8 cellular contexts compared by ENCODE assay signal in the genomic region with DNA sequence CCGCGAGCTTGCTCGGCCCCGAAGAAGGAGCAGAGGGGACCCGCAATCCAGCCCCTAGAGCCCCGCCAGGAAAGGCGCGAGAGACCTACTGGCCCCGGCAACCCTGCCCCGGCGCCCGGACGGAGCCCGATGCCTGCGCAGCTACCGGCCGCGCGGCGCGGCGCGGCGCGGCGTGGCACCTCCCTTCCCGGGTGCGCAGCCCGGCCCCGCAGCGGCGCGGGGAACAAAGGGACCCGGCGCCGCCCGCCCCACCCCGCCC. TPM values are rescaled to one million over a fixed set of nuclear protein-coding genes. Genes with fewer than 3 reads are reported as not detected.
DNase-seq lines count a peak whose midpoint lies in the region; ATAC-seq, FAIRE-seq and TF ChIP-seq lines count a peak whose summit lies in the region.

No MANE protein-coding gene starts in this region.

- H3K4me3 ChIP-seq in cardiac fibroblast (replicated peaks in 1 of 2; ENCODE audit: low read depth in 2 of 2, low read length in 2 of 2) = peak overlapping the region; percentile 68 to 79
- peak overlapping the region; percentile 96 for H3K4me3 ChIP-seq in mesendoderm (ENCODE audit: low read length)
- peak overlapping the region; percentile 64 to 81 for H3K4me3 ChIP-seq in aorta (ENCODE audit: low read length in 2 of 2)

- H2BK120ac ChIP-seq in mesendoderm (ENCODE audit: low read depth, low read length) = peak overlapping the region; percentile 48

- H3K9ac ChIP-seq in mesendoderm (ENCODE audit: low read length) = peak overlapping the region; percentile 95

- ATAC-seq in activated naive CD8-positive, alpha-beta T cell treated with anti-CD3 and anti-CD28 coated beads, Interleukin-2, amount 50 U/mL, for 24 hours = no peak
- ATAC-seq in aorta (ENCODE audit: low FRiP score) = peak; percentile 24
- ATAC-seq in GM18868 (IDR thresholded peaks at IDR 0.05; ENCODE audit: unreplicated experiment) = no peak
- ATAC-seq in GM21390 (IDR thresholded peaks at IDR 0.05; ENCODE audit: unreplicated experiment) = no peak

- no CpG with 5 or more reads among the region's 38 CpGs for WGBS in mesendoderm (ENCODE audit: extremely low coverage, insufficient coverage, low lambda C conversion rate)
- 0 to 1% methylated on average over 14 to 38 of the region's 38 CpGs for WGBS in aorta, 2 donors

- H4K8ac ChIP-seq in mesendoderm (ENCODE audit: low read depth, low read length) = peak overlapping the region; percentile 97

- peaks cover 15% of the 10 kb centered on the region for H3K4me1 Mint-ChIP-seq in activated naive CD8-positive, alpha-beta T cell (ENCODE audit: low read depth)
- peaks cover 17% of the 10 kb centered on the region for H3K4me1 Mint-ChIP-seq in activated naive CD8-positive, alpha-beta T cell treated with anti-CD3 and anti-CD28 coated beads, Interleukin-2, amount 50 U/mL, for 24 hours

- H3K27me3 ChIP-seq in mesendoderm (ENCODE audit: insufficient read depth, low read length, poor library complexity) (no peaks in the 10 kb centered on the region), aorta (ENCODE audit: control insufficient read depth in 1 of 2, insufficient read depth in 2 of 2, low read length in 1 of 2) (no peaks in the 10 kb centered on the region)

- peak overlapping the region; percentile 76 for H2BK5ac ChIP-seq in mesendoderm (ENCODE audit: low read length)

- intact Hi-C loops in aorta (cut with DNase I) = loop anchor here in 1 of 2 donors (2.0 kb wide), 1 partner anchor 172 kb away; no protein-coding TSS in a partner anchor

- no peak for FAIRE-seq in GM19239 (lab: Jason Lieb, UNC)

- peaks cover 5% of the 10 kb centered on the region for H3K79me1 ChIP-seq in mesendoderm (ENCODE audit: low read length)

- peak overlapping the region; percentile 99 for H3K4ac ChIP-seq in mesendoderm (ENCODE audit: low read depth, low read length)

- H3K4me2 ChIP-seq in mesendoderm (ENCODE audit: low read length) = peak overlapping the region; percentile 69

- DNase-seq in activated naive CD8-positive, alpha-beta T cell treated with anti-CD3 and anti-CD28 coated beads, Interleukin-2, amount 50 U/mL, for 24 hours = no peak
- no peak for DNase-seq in cardiac fibroblast (ENCODE audit: low read depth in 2 of 2)
- no peak for DNase-seq in mesendoderm
- no peak for DNase-seq in aorta
- no peak for DNase-seq in GM19239 (ENCODE audit: insufficient read length, low spot score)

- H3K23ac ChIP-seq in mesendoderm (ENCODE audit: low read length) = peak overlapping the region; percentile 10

- H3K36me3 ChIP-seq in mesendoderm (ENCODE audit: control insufficient read depth, insufficient read depth, low read length) (no peaks in the 10 kb centered on the region), aorta (ENCODE audit: control insufficient read depth in 1 of 2, insufficient read depth in 2 of 2, low read length in 1 of 2) (no peaks in the 10 kb centered on the region)

- H3K27ac Mint-ChIP-seq in activated naive CD8-positive, alpha-beta T cell = no peak overlapping the region
- H3K27ac Mint-ChIP-seq in activated naive CD8-positive, alpha-beta T cell treated with anti-CD3 and anti-CD28 coated beads, Interleukin-2, amount 50 U/mL, for 24 hours = no peak overlapping the region

- H3K27ac ChIP-seq in mesendoderm (ENCODE audit: low read depth, low read length) (peak overlapping the region; percentile 97), aorta (ENCODE audit: low read depth in 1 of 2, low read length in 2 of 2) (peak overlapping the region in 1 of 2 donors; percentile 39)

- H3K4me1 ChIP-seq in mesendoderm (ENCODE audit: control insufficient read depth, low read depth, low read length) (peaks cover 6% of the 10 kb centered on the region), aorta (ENCODE audit: control insufficient read depth in 1 of 2, insufficient read depth in 2 of 2, low read length in 2 of 2) (no peaks in the 10 kb centered on the region)

- peaks cover 36% of the 10 kb centered on the region for H3K79me2 ChIP-seq in mesendoderm (ENCODE audit: control insufficient read depth, insufficient read depth, low read length)

- H3K4me3 Mint-ChIP-seq in activated naive CD8-positive, alpha-beta T cell = peak overlapping the region; percentile 66
- no peak overlapping the region for H3K4me3 Mint-ChIP-seq in activated naive CD8-positive, alpha-beta T cell treated with anti-CD3 and anti-CD28 coated beads, Interleukin-2, amount 50 U/mL, for 24 hours

- H3K18ac ChIP-seq in mesendoderm (ENCODE audit: low read length) = peak overlapping the region; percentile 100

- no peaks in the 10 kb centered on the region for H3K9me3 ChIP-seq in aorta (ENCODE audit: control insufficient read depth, low read length)

- no peak overlapping the region for H4K5ac ChIP-seq in mesendoderm (ENCODE audit: low read length)

- H3K36me3 Mint-ChIP-seq in activated naive CD8-positive, alpha-beta T cell = no peaks in the 10 kb centered on the region
- peaks cover 3% of the 10 kb centered on the region for H3K36me3 Mint-ChIP-seq in activated naive CD8-positive, alpha-beta T cell treated with anti-CD3 and anti-CD28 coated beads, Interleukin-2, amount 50 U/mL, for 24 hours (ENCODE audit: low read depth)

- peak overlapping the region; percentile 46 for H2BK15ac ChIP-seq in mesendoderm (replicated peaks; ENCODE audit: low read depth)

- no peaks in the 10 kb centered on the region for H3K9me3 Mint-ChIP-seq in activated naive CD8-positive, alpha-beta T cell (ENCODE audit: low read depth)
- H3K9me3 Mint-ChIP-seq in activated naive CD8-positive, alpha-beta T cell treated with anti-CD3 and anti-CD28 coated beads, Interleukin-2, amount 50 U/mL, for 24 hours = no peaks in the 10 kb centered on the region

- TF ChIP-seq CTCF in cardiac fibroblast (IDR thresholded peaks at IDR 0.05; ENCODE audit: low read depth, low read length) = no peak

- H2AK5ac ChIP-seq in mesendoderm (ENCODE audit: low read length) = no peak overlapping the region

- H3K56ac ChIP-seq in mesendoderm (ENCODE audit: low read length) = peak overlapping the region; percentile 94

- H3K27me3 Mint-ChIP-seq in activated naive CD8-positive, alpha-beta T cell = peaks cover 32% of the 10 kb centered on the region
- H3K27me3 Mint-ChIP-seq in activated naive CD8-positive, alpha-beta T cell treated with anti-CD3 and anti-CD28 coated beads, Interleukin-2, amount 50 U/mL, for 24 hours = peaks cover 50% of the 10 kb centered on the region

RNA-seq across cellular contexts. Expression of a gene that starts 0.3 kb away (rescaled TPM):
- polyA plus RNA-seq in mesendoderm (2013, experiment 1 of 2) = 82.8 TPM
- polyA plus RNA-seq in mesendoderm (2013, experiment 2 of 2) = 80.1 TPM
- 10 to 100 TPM in 1 of 2 donors, 1 to 10 TPM in 1; 6.9 to 10.1 TPM for total RNA-seq in aorta
- polyA plus RNA-seq in aorta = 10 to 100 TPM; 12.6 to 13.9 TPM
